Comparison of ENCODE assay signal across 33 cellular contexts in the genomic region with DNA sequence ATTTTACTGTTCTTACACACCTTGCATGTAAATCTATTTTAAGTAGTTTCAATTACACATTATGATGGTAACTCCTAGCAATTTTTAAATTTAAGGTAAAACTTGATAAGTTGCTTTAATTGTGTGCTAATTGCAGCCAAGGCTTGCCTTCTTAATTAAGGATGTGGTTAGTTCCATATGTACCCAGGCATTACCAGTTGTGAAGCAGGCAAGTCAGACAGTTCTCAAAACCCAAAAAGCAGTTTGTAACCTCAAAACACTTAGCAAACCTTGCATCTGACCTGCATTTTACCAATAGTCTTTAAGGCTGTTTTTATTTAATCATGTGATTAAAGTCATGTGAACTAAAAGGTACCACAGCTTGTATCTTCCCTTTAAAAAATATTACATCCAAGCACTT.
"Had no signal": no experiment of that assay in that cellular context is flagged by ENCODE, and none has a peak within 500 bp of the region (broad histone marks: within the 10 kb centered on the region; RNA-seq: fewer than 3 reads in every experiment).

No MANE protein-coding gene starts in this region.

- ATAC-seq: activated CD8-positive, alpha-beta T cell treated with anti-CD3 and anti-CD28 coated beads for 36 hours; activated naive CD4-positive, alpha-beta T cell treated with anti-CD3 and anti-CD28 coated beads, Interleukin-2, amount 50 U/mL, for 72 hours; activated T-cell treated with anti-CD3 and anti-CD28 coated beads, Interleukin-2, amount 50 U/mL, for 4 hours; activated T-cell treated with anti-CD3 and anti-CD28 coated beads, Interleukin-2, amount 50 U/mL, for 72 hours; activated T-helper 17 cell treated with anti-CD3 and anti-CD28 coated beads, Interleukin-2, amount 50 U/mL, for 72 hours; body of pancreas had no signal

- DNase-seq: activated B cell treated with CpG ODN at 0.5 μM for 24 hours; activated CD4-positive, alpha-beta memory T cell treated with anti-CD3 and anti-CD28 coated beads for 36 hours; activated CD4-positive, alpha-beta T cell treated with anti-CD3 and anti-CD28 coated beads for 4 hours; activated CD4-positive, alpha-beta T cell treated with anti-CD3 and anti-CD28 coated beads, Interleukin-2, amount 10 ng/mL, durations not matched to agents 24 days and 14 days; activated CD4-positive, alpha-beta T cell treated with anti-CD3 and anti-CD28 coated beads, Interleukin-2, amount 50 U/mL, for 1 hour; activated CD4-positive, alpha-beta T cell treated with anti-CD3 and anti-CD28 coated beads, Interleukin-2, amount 50 U/mL, for 4 hours; activated CD4-positive, CD25-positive, alpha-beta regulatory T cell treated with anti-CD3 and anti-CD28 coated beads, Interleukin-2, amount 50 U/mL, for 72 hours; activated CD8-positive, alpha-beta memory T cell treated with anti-CD3 and anti-CD28 coated beads, Interleukin-2, amount 50 U/mL, for 4 hours; activated CD8-positive, alpha-beta T cell treated with anti-CD3 and anti-CD28 coated beads for 36 hours; activated effector memory CD4-positive, alpha-beta T cell treated with anti-CD3 and anti-CD28 coated beads, Interleukin-2, amount 50 U/mL, for 16 hours; activated gamma-delta T cell treated with Interleukin-2 at 50 U/mL for 16 hours; activated naive CD4-positive, alpha-beta T cell; activated naive CD4-positive, alpha-beta T cell treated with anti-CD3 and anti-CD28 coated beads for 36 hours; activated naive CD4-positive, alpha-beta T cell treated with anti-CD3 and anti-CD28 coated beads, Interleukin-2, amount 50 U/mL, for 16 hours; activated naive CD8-positive, alpha-beta T cell treated with anti-CD3 and anti-CD28 coated beads for 36 hours; activated T-cell treated with anti-CD3 and anti-CD28 coated beads for 4 hours; activated T-cell treated with anti-CD3 and anti-CD28 coated beads, Interleukin-2, amount 50 U/mL, for 1 hour; activated T-cell treated with anti-CD3 and anti-CD28 coated beads, Interleukin-2, amount 50 U/mL, for 4 hours; activated T-cell treated with anti-CD3 and anti-CD28 coated beads, Interleukin-2, amount 50 U/mL, for 72 hours; adrenal gland; amniotic stem cell; aorta; body of pancreas; brain microvascular endothelial cell; central memory CD4-positive, alpha-beta T cell; T-helper 2 cell; T-helper 9 cell had no signal

- H3K4me3 ChIP-seq: adrenal gland, body of pancreas, breast epithelium had no signal

- H3K27ac ChIP-seq: adrenal gland, body of pancreas, brain microvascular endothelial cell, breast epithelium, VCaP had no signal

- H3K27me3 ChIP-seq: adrenal gland, body of pancreas, brain microvascular endothelial cell, breast epithelium had no signal

- H3K4me1 ChIP-seq: adrenal gland, body of pancreas, breast epithelium had no signal

- H3K9me3 ChIP-seq: adrenal gland, body of pancreas, breast epithelium had no signal

- H3K36me3 ChIP-seq: adrenal gland, brain microvascular endothelial cell had no signal

- FAIRE-seq: astrocyte, TTC549 had no signal
